28 cellular contexts compared by ENCODE assay signal in the genomic region with DNA sequence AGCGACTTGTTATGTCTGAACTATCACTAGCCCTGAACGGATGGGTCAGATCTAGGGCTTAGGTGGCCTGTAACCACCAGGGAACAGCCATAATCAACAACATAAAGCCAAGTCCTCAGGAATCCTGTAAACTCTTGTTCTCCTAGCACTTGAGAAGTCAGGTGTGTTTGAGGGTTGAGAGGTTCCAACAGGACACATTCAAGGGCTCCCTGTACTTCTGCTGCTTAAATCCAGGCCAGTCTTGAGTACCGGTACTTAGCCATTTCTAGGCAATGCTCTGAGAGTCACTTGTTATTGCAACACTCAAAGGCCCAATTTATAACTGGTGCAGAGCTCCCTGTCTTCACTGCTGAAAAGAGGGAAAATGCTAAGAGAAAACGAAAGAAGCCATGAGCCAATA. TPM values are rescaled to one million over a fixed set of nuclear protein-coding genes. Genes with fewer than 3 reads are reported as not detected.
"Had no signal": no experiment of that assay in that cellular context is flagged by ENCODE, and none has a peak within 500 bp of the region (broad histone marks: within the 10 kb centered on the region; RNA-seq: fewer than 3 reads in every experiment).

No MANE protein-coding gene starts in this region.

- H3K27me3 Mint-ChIP-seq: activated naive CD8-positive, alpha-beta T cell; brain had no signal

- H3K27ac ChIP-seq: adrenal gland, cardiac muscle cell, colonic mucosa, esophagus squamous epithelium, heart right ventricle, suprapubic skin, tibial nerve, uterus, WERI-Rb-1 had no signal

- H3K27me3 ChIP-seq: adrenal gland, colonic mucosa, esophagus squamous epithelium, heart right ventricle, suprapubic skin, tibial nerve, uterus had no signal

- H3K4me1 ChIP-seq: adrenal gland, colonic mucosa, suprapubic skin, tibial nerve, uterus had no signal

- H3K36me3 ChIP-seq: adrenal gland, cardiac muscle cell, colonic mucosa, esophagus squamous epithelium, heart right ventricle, suprapubic skin, tibial nerve, uterus, WERI-Rb-1 had no signal

- H3K27ac Mint-ChIP-seq: activated naive CD8-positive, alpha-beta T cell; brain; nephron; T-helper 2 cell treated with Interferon-gamma antibody and Interleukin-4, amounts not matched to agents 5 μg/mL and 100 μg/mL, for 36 hours had no signal

- H3K4me3 Mint-ChIP-seq: activated naive CD8-positive, alpha-beta T cell; brain; nephron; T-helper 2 cell treated with Interferon-gamma antibody and Interleukin-4, amounts not matched to agents 5 μg/mL and 100 μg/mL, for 36 hours had no signal

- H3K4me3 ChIP-seq: adrenal gland, cardiac muscle cell, colonic mucosa, esophagus squamous epithelium, heart right ventricle, smooth muscle cell, suprapubic skin, tibial nerve, uterus had no signal

- H3K9me3 ChIP-seq: adrenal gland, colonic mucosa, esophagus squamous epithelium, heart right ventricle, suprapubic skin, tibial nerve, uterus had no signal

- H3K4me1 Mint-ChIP-seq: nephron had no signal

- H3K36me3 Mint-ChIP-seq: activated naive CD8-positive, alpha-beta T cell; brain had no signal

- DNase-seq: activated CD4-positive, alpha-beta T cell treated with anti-CD3 and anti-CD28 coated beads for 48 hours; activated CD4-positive, alpha-beta T cell treated with anti-CD3 and anti-CD28 coated beads, Interleukin-2, amount 50 U/mL, for 48 hours; activated CD8-positive, alpha-beta memory T cell treated with anti-CD3 and anti-CD28 coated beads for 24 hours; activated effector memory CD4-positive, alpha-beta T cell treated with Interleukin-2 at 50 U/mL for 16 hours; activated naive CD4-positive, alpha-beta T cell treated with Interleukin-2 at 50 U/mL for 16 hours; adrenal gland; aorta; cerebellar nuclear complex; colonic mucosa; effector CD8-positive, alpha-beta T cell; esophagus squamous epithelium; foreskin melanocyte; heart right ventricle; mammary epithelial cell; stimulated activated CD4-positive, alpha-beta T cell treated with anti-CD3 and anti-CD28 coated beads, Interleukin-1b, Interleukin-23, amount 100 ng/mL, for 48 hours; stimulated activated naive CD4-positive, alpha-beta T cell; T-helper 1 cell; uterus; WERI-Rb-1 had no signal

- ATAC-seq: activated CD4-positive, CD25-positive, alpha-beta regulatory T cell treated with anti-CD3 and anti-CD28 coated beads, Interleukin-2, amount 50 U/mL, for 24 hours had no signal

- H3K9me3 Mint-ChIP-seq: brain had no signal

RNA-seq across cellular contexts. Expression of a gene that starts 21.6 kb away (rescaled TPM):
- polyA plus RNA-seq: mammary epithelial cell had no signal
